In genomic region chr15:79965836-79966630, GRCh38 we compare ENCODE assay signal across 11 cellular contexts. TPM values are rescaled to one million over a fixed set of nuclear protein-coding genes. Genes with fewer than 3 reads are reported as not detected.
DNase-seq lines count a peak whose midpoint lies in the region; ATAC-seq, FAIRE-seq and TF ChIP-seq lines count a peak whose summit lies in the region.
"Had no signal": no experiment of that assay in that cellular context is flagged by ENCODE, and none has a peak within 500 bp of the region (broad histone marks: within the 10 kb centered on the region; RNA-seq: fewer than 3 reads in every experiment).

No MANE protein-coding gene starts in this region.

- H3K36me3 ChIP-seq in astrocyte (ENCODE audit: insufficient read depth, low read length) (no peaks in the 10 kb centered on the region), spleen (no peaks in the 10 kb centered on the region), kidney (ENCODE audit: control insufficient read depth in 1 of 2, insufficient read depth in 2 of 2, low read length in 2 of 2) (no peaks in the 10 kb centered on the region)
- H3K36me3 ChIP-seq: cardiac muscle cell, tibial nerve had no signal

- TF ChIP-seq CTCF in astrocyte (IDR thresholded peaks at IDR 0.05; ENCODE audit: insufficient read depth, low read depth, low read length) = no peak
- no peak for TF ChIP-seq CTCF in spleen (IDR thresholded peaks at IDR 0.05 in 8 of 11, conservative IDR thresholded peaks at IDR 0.05 in 3 of 11)
- no peak for TF ChIP-seq CTCF in kidney (IDR thresholded peaks at IDR 0.05; ENCODE audit: borderline replicate concordance, extremely low read depth, insufficient read depth)

- H3K9ac ChIP-seq in astrocyte (ENCODE audit: low read length) (no peak overlapping the region), kidney (ENCODE audit: low read length in 2 of 2) (no peak overlapping the region)
- H3K9ac ChIP-seq: parathyroid adenoma had no signal

- WGBS in spleen, 5 donors = 55 to 69% (median 57%) methylated on average over 4 of the region's 4 CpGs

- intact Hi-C loops in spleen (cut with DNase I; ENCODE audit: low total_unique reads) = no loop called here
- intact Hi-C loops in kidney (cut with DNase I) = no loop called here

- H3K4me1 ChIP-seq in astrocyte (ENCODE audit: insufficient read depth, low read length) = peaks cover 6% of the 10 kb centered on the region
- H3K4me1 ChIP-seq in spleen = peaks cover 5 to 96% (median 51%) of the 10 kb centered on the region in 6 donors
- H3K4me1 ChIP-seq in kidney (ENCODE audit: control insufficient read depth in 1 of 2, insufficient read depth in 1 of 2, low read depth in 1 of 2, low read length in 2 of 2) = no peaks in the 10 kb centered on the region
- H3K4me1 ChIP-seq: parathyroid adenoma had no signal

- no peak for ATAC-seq in activated CD8-positive, alpha-beta memory T cell treated with anti-CD3 and anti-CD28 coated beads, Interleukin-2, amount 10 ng/mL, durations not matched to agents 7 days and 5 days
- ATAC-seq in HG02840 (IDR thresholded peaks at IDR 0.05; ENCODE audit: low FRiP score, unreplicated experiment) = no peak

- DNase-seq in activated CD8-positive, alpha-beta memory T cell treated with anti-CD3 and anti-CD28 coated beads, Interleukin-2, amount 10 ng/mL, durations not matched to agents 7 days and 5 days = no peak
- no peak for DNase-seq in activated CD8-positive, alpha-beta memory T cell treated with anti-CD3 and anti-CD28 coated beads, Interleukin-2, amount 50 U/mL, for 4 hours
- DNase-seq in HT1080 (ENCODE audit: low read depth) (peak; percentile 31), astrocyte (ENCODE audit: low read depth) (peak; percentile 57), spleen (no peak), kidney (no peak), MV-4-11 (lab: John Stamatoyannopoulos, UW) (no peak)

- H4K20me1 ChIP-seq in astrocyte (ENCODE audit: insufficient read depth, low read length) = no peaks in the 10 kb centered on the region

- H3K27me3 ChIP-seq in astrocyte (ENCODE audit: insufficient read depth, low read length) (no peaks in the 10 kb centered on the region), spleen (replicated peaks in 1 of 7) (no peaks in the 10 kb centered on the region)
- H3K27me3 ChIP-seq: cardiac muscle cell, tibial nerve had no signal

- H3K27ac ChIP-seq in astrocyte (ENCODE audit: low read depth, low read length) (no peak overlapping the region), spleen (peak overlapping the region in 6 of 8 donors; percentile 84 to 93 (median 92)), kidney (ENCODE audit: low read depth in 2 of 2, low read length in 2 of 2) (no peak overlapping the region)
- H3K27ac ChIP-seq: cardiac muscle cell, parathyroid adenoma, tibial nerve had no signal

- peaks cover 2% of the 10 kb centered on the region for H3K9me3 Mint-ChIP-seq in activated CD8-positive, alpha-beta memory T cell treated with anti-CD3 and anti-CD28 coated beads, Interleukin-2, amount 10 ng/mL, durations not matched to agents 7 days and 5 days (ENCODE audit: low read depth)
- H3K9me3 Mint-ChIP-seq in astrocyte (ENCODE audit: unreplicated experiment) = no peaks in the 10 kb centered on the region

- H3K4me3 ChIP-seq in astrocyte (ENCODE audit: insufficient read depth, low read depth, low read length) (no peak overlapping the region), spleen (peak overlapping the region in 2 of 8 donors; percentile 41 to 67), kidney (ENCODE audit: low read length in 2 of 2) (no peak overlapping the region)
- H3K4me3 ChIP-seq: cardiac muscle cell, tibial nerve had no signal

- H3K79me2 ChIP-seq in astrocyte (ENCODE audit: insufficient read depth, low read length) = no peaks in the 10 kb centered on the region
- H3K79me2 ChIP-seq: parathyroid adenoma had no signal

- FAIRE-seq in astrocyte (lab: Jason Lieb, UNC) (no peak), kidney (lab: Jason Lieb, UNC) (no peak)

- H3K4me1 Mint-ChIP-seq in activated CD8-positive, alpha-beta memory T cell treated with anti-CD3 and anti-CD28 coated beads, Interleukin-2, amount 10 ng/mL, durations not matched to agents 7 days and 5 days = peaks cover 58% of the 10 kb centered on the region
- peaks cover 11% of the 10 kb centered on the region for H3K4me1 Mint-ChIP-seq in astrocyte (ENCODE audit: low read depth, unreplicated experiment)

- H3K27me3 Mint-ChIP-seq in activated CD8-positive, alpha-beta memory T cell treated with anti-CD3 and anti-CD28 coated beads, Interleukin-2, amount 10 ng/mL, durations not matched to agents 7 days and 5 days = no peaks in the 10 kb centered on the region
- no peaks in the 10 kb centered on the region for H3K27me3 Mint-ChIP-seq in astrocyte (ENCODE audit: low read depth, unreplicated experiment)

- H3K9me3 ChIP-seq in astrocyte (ENCODE audit: insufficient read depth, low read depth, low read length) (no peaks in the 10 kb centered on the region), spleen (no peaks in the 10 kb centered on the region), kidney (ENCODE audit: control insufficient read depth in 1 of 2, low read length in 2 of 2) (no peaks in the 10 kb centered on the region)
- H3K9me3 ChIP-seq: tibial nerve had no signal

- H3K27ac Mint-ChIP-seq in activated CD8-positive, alpha-beta memory T cell treated with anti-CD3 and anti-CD28 coated beads, Interleukin-2, amount 10 ng/mL, durations not matched to agents 7 days and 5 days = peak overlapping the region; percentile 91
- H3K27ac Mint-ChIP-seq in astrocyte (ENCODE audit: unreplicated experiment) = no peak overlapping the region

- H3K4me3 Mint-ChIP-seq in activated CD8-positive, alpha-beta memory T cell treated with anti-CD3 and anti-CD28 coated beads, Interleukin-2, amount 10 ng/mL, durations not matched to agents 7 days and 5 days = peak overlapping the region; percentile 63
- H3K4me3 Mint-ChIP-seq in astrocyte (ENCODE audit: unreplicated experiment) = no peak overlapping the region

- CTCF ChIA-PET in activated CD8-positive, alpha-beta memory T cell treated with anti-CD3 and anti-CD28 coated beads, Interleukin-2, amount 10 ng/mL, durations not matched to agents 7 days and 5 days (lab: Charles Lee) = interaction anchor here (0.9 to 1.6 kb wide), 2 partner anchors 11 to 27 kb away, joined by 3 to 4 read pairs; no protein-coding TSS in a partner anchor

- TF ChIP-seq POLR2A in spleen (IDR thresholded peaks at IDR 0.05) = no peak

- no peak overlapping the region for H3K4me2 ChIP-seq in astrocyte (ENCODE audit: low read length)

- peaks cover 12% of the 10 kb centered on the region for H3K36me3 Mint-ChIP-seq in activated CD8-positive, alpha-beta memory T cell treated with anti-CD3 and anti-CD28 coated beads, Interleukin-2, amount 10 ng/mL, durations not matched to agents 7 days and 5 days
- no peaks in the 10 kb centered on the region for H3K36me3 Mint-ChIP-seq in astrocyte (ENCODE audit: low read depth, unreplicated experiment)

- H2AFZ ChIP-seq in astrocyte (ENCODE audit: low read depth, low read length) = no peak overlapping the region
- H2AFZ ChIP-seq: parathyroid adenoma had no signal

RNA-seq across cellular contexts. Expression of gene BCL2A1, which starts 5.0 kb away (rescaled TPM):
- total RNA-seq in activated CD8-positive, alpha-beta memory T cell treated with anti-CD3 and anti-CD28 coated beads, Interleukin-2, amount 10 ng/mL, durations not matched to agents 7 days and 5 days = 10 to 100 TPM; 12.0 to 13.8 TPM
- 6.7 and 7.9 TPM in 2 replicates for total RNA-seq in HT1080 (2014; rRNA removed; shearing (Covaris generic))
- polyA plus RNA-seq in HT1080 (2015; cell fraction: cytosol; rRNA removed) = 17.7 and 18.5 TPM in 2 replicates
- polyA plus RNA-seq in HT1080 (2015; cell fraction: nucleus; rRNA removed) = 11.0 and 13.3 TPM in 2 replicates
- total RNA-seq in astrocyte (not detected in 2 replicates), spleen (100 to 1,000 TPM in 2 of 7 donors, 10 to 100 TPM in 5; 34.4 to 180 (median 69.7) TPM), kidney (2.4 TPM)
- polyA plus RNA-seq in spleen (10 to 100 TPM; 47.2 to 55.5 (median 52.9) TPM), kidney (ENCODE audit: insufficient read depth, low read depth, low replicate concordance) (0.67 TPM)
- total RNA-seq: cardiac muscle cell had no signal

Comparison
In these comparisons a context has a peak if more than half of its experiments do, and no peak if none do; other contexts are left out.
1. DNase-seq: peak in HT1080 (single experiment) and astrocyte (single experiment); none in activated CD8-positive, alpha-beta memory T cell treated with anti-CD3 and anti-CD28 coated beads, Interleukin-2, amount 10 ng/mL, durations not matched to agents 7 days and 5 days (single experiment), activated CD8-positive, alpha-beta memory T cell treated with anti-CD3 and anti-CD28 coated beads, Interleukin-2, amount 50 U/mL, for 4 hours (single experiment), spleen (single experiment), kidney (single experiment) and MV-4-11 (single experiment).
2. H3K27ac ChIP-seq: peak in spleen (6 of 8); none in astrocyte (single experiment) and kidney (0 of 2).